ENCODE assay signal across 9 cellular contexts in the genomic region with DNA sequence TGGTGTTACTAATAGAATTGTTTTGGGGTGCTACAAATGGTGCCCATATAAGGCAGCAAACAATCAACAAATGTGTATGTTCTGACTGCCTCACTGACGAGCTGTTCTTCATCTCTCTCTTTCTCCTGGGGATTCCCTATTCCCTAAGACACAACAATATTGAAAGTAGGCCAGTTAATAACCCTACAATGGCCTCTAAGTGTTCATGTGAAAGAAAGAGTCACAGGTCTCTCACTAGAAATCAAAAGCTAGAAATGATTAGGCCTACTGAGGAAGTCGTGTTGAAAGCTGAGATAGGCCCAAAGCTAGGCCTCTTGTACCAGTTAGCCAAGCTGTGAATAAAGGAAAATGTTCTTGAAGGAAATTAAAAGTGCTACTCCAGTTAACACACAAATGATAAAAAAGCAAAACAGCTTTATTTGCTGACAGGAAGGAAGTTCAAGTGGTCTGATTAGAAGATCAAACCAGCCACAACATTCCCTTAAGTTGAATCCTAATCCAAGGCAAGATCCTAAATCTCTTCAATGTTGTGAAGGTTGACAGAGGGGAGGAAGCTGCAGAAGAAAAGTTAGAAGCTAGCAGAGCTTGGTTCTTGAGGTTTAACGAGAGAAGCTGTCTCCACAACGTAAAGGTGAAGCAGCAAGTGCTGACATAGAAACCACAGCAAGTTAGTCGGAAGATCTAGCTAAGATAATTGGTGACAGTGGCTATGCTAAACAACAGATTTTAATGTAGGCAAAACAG. TPM values are rescaled to one million over a fixed set of nuclear protein-coding genes. Genes with fewer than 3 reads are reported as not detected.
DNase-seq lines count a peak whose midpoint lies in the region; ATAC-seq, FAIRE-seq and TF ChIP-seq lines count a peak whose summit lies in the region.
"Had no signal": no experiment of that assay in that cellular context is flagged by ENCODE, and none has a peak within 500 bp of the region (broad histone marks: within the 10 kb centered on the region; RNA-seq: fewer than 3 reads in every experiment).

No MANE protein-coding gene starts in this region.

- CTCF ChIA-PET in CD8-positive, alpha-beta T cell (lab: Charles Lee) = interaction anchor here (0.6 to 3.4 kb wide), 13 partner anchors 9 to 166 kb away, joined by 3 to 30 read pairs (median 4); a partner anchor contains a TSS

- peaks cover 29% of the 10 kb centered on the region for H4K20me1 ChIP-seq in astrocyte (ENCODE audit: insufficient read depth, low read length)

- peaks cover 60% of the 10 kb centered on the region for H3K4me1 ChIP-seq in CD8-positive, alpha-beta T cell (ENCODE audit: insufficient read depth, low read length)
- H3K4me1 ChIP-seq in astrocyte (ENCODE audit: insufficient read depth, low read length) = peaks cover 15% of the 10 kb centered on the region

- intact Hi-C loops in CD8-positive, alpha-beta T cell (cut with DNase I, micrococcal nuclease) = no loop called here

- H3K27me3 Mint-ChIP-seq in CD8-positive, alpha-beta T cell (ENCODE audit: low read depth) = no peaks in the 10 kb centered on the region
- H3K27me3 Mint-ChIP-seq in astrocyte (ENCODE audit: low read depth, unreplicated experiment) = no peaks in the 10 kb centered on the region
- peaks cover 4% of the 10 kb centered on the region for H3K27me3 Mint-ChIP-seq in nephron progenitor cell (ENCODE audit: low read depth, poor library complexity)

- FAIRE-seq in astrocyte (lab: Jason Lieb, UNC) (no peak), H54 (lab: Jason Lieb, UNC) (no peak)

- peaks cover 86% of the 10 kb centered on the region for H3K79me2 ChIP-seq in astrocyte (ENCODE audit: insufficient read depth, low read length)

- ATAC-seq in CD8-positive, alpha-beta T cell = peak; percentile 37
- ATAC-seq in HG03460 (IDR thresholded peaks at IDR 0.05; ENCODE audit: unreplicated experiment) (peak; percentile 49), GM19023 (IDR thresholded peaks at IDR 0.05; ENCODE audit: unreplicated experiment) (no peak)

- no peaks in the 10 kb centered on the region for H3K9me3 ChIP-seq in CD8-positive, alpha-beta T cell (ENCODE audit: low read length)
- H3K9me3 ChIP-seq in astrocyte (ENCODE audit: insufficient read depth, low read depth, low read length) = no peaks in the 10 kb centered on the region

- H3K4me3 ChIP-seq in CD8-positive, alpha-beta T cell (ENCODE audit: low read depth, low read length) = no peak overlapping the region
- H3K4me3 ChIP-seq in astrocyte (ENCODE audit: insufficient read depth, low read depth, low read length) = no peak overlapping the region

- peaks cover 3% of the 10 kb centered on the region for H3K36me3 Mint-ChIP-seq in CD8-positive, alpha-beta T cell
- H3K36me3 Mint-ChIP-seq in astrocyte (ENCODE audit: low read depth, unreplicated experiment) (peaks cover 6% of the 10 kb centered on the region), nephron progenitor cell (ENCODE audit: low read depth) (peaks cover 12% of the 10 kb centered on the region)

- TF ChIP-seq CTCF in CD8-positive, alpha-beta T cell (IDR thresholded peaks at IDR 0.05) = no peak
- TF ChIP-seq CTCF in astrocyte (IDR thresholded peaks at IDR 0.05; ENCODE audit: insufficient read depth, low read depth, low read length) (no peak), nephron progenitor cell (IDR thresholded peaks at IDR 0.05) (no peak)

- no peaks in the 10 kb centered on the region for H3K9me3 Mint-ChIP-seq in CD8-positive, alpha-beta T cell
- no peaks in the 10 kb centered on the region for H3K9me3 Mint-ChIP-seq in astrocyte (ENCODE audit: unreplicated experiment)
- no peaks in the 10 kb centered on the region for H3K9me3 Mint-ChIP-seq in nephron progenitor cell

- H3K4me2 ChIP-seq in astrocyte (ENCODE audit: low read length) = peak overlapping the region; percentile 10

- H3K36me3 ChIP-seq in CD8-positive, alpha-beta T cell (ENCODE audit: insufficient read depth, low read length) = no peaks in the 10 kb centered on the region
- H3K36me3 ChIP-seq in astrocyte (ENCODE audit: insufficient read depth, low read length) = no peaks in the 10 kb centered on the region

- H2AFZ ChIP-seq in astrocyte (ENCODE audit: low read depth, low read length) = no peak overlapping the region

- TF ChIP-seq POLR2A in H54 (IDR thresholded peaks at IDR 0.05; ENCODE audit: low read depth, low read length) = no peak

- H3K27me3 ChIP-seq in CD8-positive, alpha-beta T cell (ENCODE audit: insufficient read depth, low read length) = no peaks in the 10 kb centered on the region
- no peaks in the 10 kb centered on the region for H3K27me3 ChIP-seq in astrocyte (ENCODE audit: insufficient read depth, low read length)

- H3K27ac ChIP-seq in CD8-positive, alpha-beta T cell (ENCODE audit: low read depth, low read length) = peak overlapping the region; percentile 23
- peak overlapping the region; percentile 1 for H3K27ac ChIP-seq in astrocyte (ENCODE audit: low read depth, low read length)

- no peak overlapping the region for H3K9ac ChIP-seq in astrocyte (ENCODE audit: low read length)

- POLR2A ChIA-PET in CD8-positive, alpha-beta T cell (lab: Charles Lee) = interaction anchor here (0.8 to 5.4 kb wide), 12 partner anchors 13 to 143 kb away, joined by 3 to 39 read pairs (median 4); a partner anchor contains a TSS

- H3K27ac Mint-ChIP-seq in CD8-positive, alpha-beta T cell = peak overlapping the region; percentile 95
- H3K27ac Mint-ChIP-seq in astrocyte (ENCODE audit: unreplicated experiment) (peak overlapping the region; percentile 16), nephron progenitor cell (peak overlapping the region; percentile 8)

- H3K4me3 Mint-ChIP-seq in CD8-positive, alpha-beta T cell = peak overlapping the region; percentile 37
- no peak overlapping the region for H3K4me3 Mint-ChIP-seq in astrocyte (ENCODE audit: unreplicated experiment)
- H3K4me3 Mint-ChIP-seq in nephron progenitor cell = no peak overlapping the region

- peaks cover 77% of the 10 kb centered on the region for H3K4me1 Mint-ChIP-seq in CD8-positive, alpha-beta T cell (ENCODE audit: low read depth)
- H3K4me1 Mint-ChIP-seq in astrocyte (ENCODE audit: low read depth, unreplicated experiment) (peaks cover 23% of the 10 kb centered on the region), nephron progenitor cell (peaks cover 40% of the 10 kb centered on the region)

- peak in 1 of 7 experiments; percentile 28 for DNase-seq in CD8-positive, alpha-beta T cell
- DNase-seq in astrocyte (ENCODE audit: low read depth) (no peak), nephron progenitor cell (no peak), H54 (ENCODE audit: insufficient read length, low spot score) (no peak), NCI-H128 (lab: John Stamatoyannopoulos, UW; ENCODE audit: unreplicated experiment) (no peak), cerebellum (ENCODE audit: low spot score) (no peak)
- DNase-seq: NCI-H446 treated with DMSO at 0.1 percent for 48 hours had no signal

RNA-seq across cellular contexts. Expression of a gene that starts 26.3 kb away (rescaled TPM):
- 10 to 100 TPM; 10.6 to 12.0 TPM for total RNA-seq in CD8-positive, alpha-beta T cell
- total RNA-seq in astrocyte (103 and 114 TPM in 2 replicates), cerebellum (53.0 TPM)

Comparison
In these comparisons a context has a peak if more than half of its experiments do, and no peak if none do; other contexts are left out.
1. H3K27ac Mint-ChIP-seq: peak in every context shown above with its lines; median percentile 95 in CD8-positive, alpha-beta T cell; 16 in astrocyte; 8 in nephron progenitor cell.